ENCODE assay signal across 28 cellular contexts in genomic region chr10:113244750-113245149, GRCh38.
"Had no signal": no experiment of that assay in that cellular context is flagged by ENCODE, and none has a peak within 500 bp of the region (broad histone marks: within the 10 kb centered on the region; RNA-seq: fewer than 3 reads in every experiment).

No MANE protein-coding gene starts in this region.

- H3K36me3 ChIP-seq: neural progenitor cell, neutrophil, pancreas, suprapubic skin, tibial artery, transverse colon, upper lobe of right lung, uterus had no signal

- H3K9ac ChIP-seq: neural progenitor cell had no signal

- H3K4me2 ChIP-seq: neural progenitor cell, smooth muscle cell had no signal

- H3K4me1 Mint-ChIP-seq: stimulated activated effector memory CD8-positive, alpha-beta T cell treated with anti-CD3 and anti-CD28 coated beads, Interleukin-12 subunit alpha, Interleukin-12 subunit beta, amount 100 ng/mL, for 72 hours; stimulated activated naive CD8-positive, alpha-beta T cell treated with anti-CD3 and anti-CD28 coated beads, Interleukin-15, amount 100 ng/mL, for 72 hours had no signal

- H3K4me1 ChIP-seq: pancreas, psoas muscle, suprapubic skin, testis, tibial artery, transverse colon, upper lobe of right lung, uterus had no signal

- H2AFZ ChIP-seq: neural progenitor cell had no signal

- H3K9me3 Mint-ChIP-seq: nephron; stimulated activated effector memory CD8-positive, alpha-beta T cell treated with anti-CD3 and anti-CD28 coated beads, Interleukin-12 subunit alpha, Interleukin-12 subunit beta, amount 100 ng/mL, for 72 hours; stimulated activated naive CD8-positive, alpha-beta T cell treated with anti-CD3 and anti-CD28 coated beads, Interleukin-15, amount 100 ng/mL, for 72 hours; type B pancreatic cell had no signal

- H3K27ac Mint-ChIP-seq: naive thymus-derived CD4-positive, alpha-beta T cell; neural progenitor cell; progenitor cell of endocrine pancreas; stimulated activated effector memory CD8-positive, alpha-beta T cell treated with anti-CD3 and anti-CD28 coated beads, Interleukin-12 subunit alpha, Interleukin-12 subunit beta, amount 100 ng/mL, for 72 hours; stimulated activated naive CD8-positive, alpha-beta T cell treated with anti-CD3 and anti-CD28 coated beads, Interleukin-15, amount 100 ng/mL, for 72 hours; type B pancreatic cell had no signal

- H3K27me3 ChIP-seq: neural progenitor cell, neutrophil, pancreas, suprapubic skin, testis, tibial artery, transverse colon, upper lobe of right lung, uterus had no signal

- H3K4me3 Mint-ChIP-seq: naive thymus-derived CD4-positive, alpha-beta T cell; nephron; neural progenitor cell; stimulated activated effector memory CD8-positive, alpha-beta T cell treated with anti-CD3 and anti-CD28 coated beads, Interleukin-12 subunit alpha, Interleukin-12 subunit beta, amount 100 ng/mL, for 72 hours; stimulated activated naive CD8-positive, alpha-beta T cell treated with anti-CD3 and anti-CD28 coated beads, Interleukin-15, amount 100 ng/mL, for 72 hours; type B pancreatic cell had no signal

- DNase-seq: naive thymus-derived CD4-positive, alpha-beta T cell; nucleus accumbens; pancreas; psoas muscle; right cardiac atrium; stimulated activated CD4-positive, alpha-beta T cell treated with anti-CD3 and anti-CD28 coated beads, Interleukin-15, amount 100 ng/mL, for 24 hours; stimulated activated CD4-positive, alpha-beta T cell treated with anti-CD3 and anti-CD28 coated beads, Interleukin-2, amount 100 ng/mL, for 24 hours; stimulated activated CD4-positive, alpha-beta T cell treated with anti-CD3 and anti-CD28 coated beads, Interleukin-2, amount 100 ng/mL, for 48 hours; stimulated activated CD4-positive, alpha-beta T cell treated with anti-CD3 and anti-CD28 coated beads, Interleukin-4, amount 100 ng/mL, for 24 hours; stimulated activated naive CD4-positive, alpha-beta T cell; stimulated activated naive CD8-positive, alpha-beta T cell treated with anti-CD3 and anti-CD28 coated beads, Interleukin-15, amount 100 ng/mL, for 72 hours; stimulated activated naive CD8-positive, alpha-beta T cell treated with anti-CD3 and anti-CD28 coated beads, Interleukin-15, Interleukin-2, amounts not matched to agents 100 U/mL and 50 U/mL, for 24 hours; substantia nigra; testis; transverse colon; upper lobe of right lung; uterus had no signal

- ATAC-seq: naive thymus-derived CD4-positive, alpha-beta T cell; pancreas; psoas muscle; right cardiac atrium; sciatic nerve; stimulated activated effector memory CD8-positive, alpha-beta T cell treated with anti-CD3 and anti-CD28 coated beads, Interleukin-12 subunit alpha, Interleukin-12 subunit beta, amount 100 ng/mL, for 72 hours; stimulated activated naive CD8-positive, alpha-beta T cell treated with anti-CD3 and anti-CD28 coated beads, Interleukin-15, amount 100 ng/mL, for 72 hours; stimulated activated naive CD8-positive, alpha-beta T cell treated with anti-CD3 and anti-CD28 coated beads, Interleukin-15, Interleukin-2, amounts not matched to agents 100 U/mL and 50 U/mL, for 24 hours; upper lobe of right lung had no signal

- H3K4me3 ChIP-seq: neural progenitor cell, pancreas, psoas muscle, skin epidermis, smooth muscle cell, suprapubic skin, testis, tibial artery, transverse colon, upper lobe of right lung, uterus had no signal

- H3K27ac ChIP-seq: neural progenitor cell, neutrophil, pancreas, psoas muscle, skin epidermis, suprapubic skin, testis, tibial artery, transverse colon, upper lobe of right lung, uterus had no signal

- H3K36me3 Mint-ChIP-seq: naive thymus-derived CD4-positive, alpha-beta T cell; neural progenitor cell; stimulated activated effector memory CD8-positive, alpha-beta T cell treated with anti-CD3 and anti-CD28 coated beads, Interleukin-12 subunit alpha, Interleukin-12 subunit beta, amount 100 ng/mL, for 72 hours; type B pancreatic cell had no signal

- H3K9me3 ChIP-seq: neutrophil, pancreas, psoas muscle, suprapubic skin, testis, tibial artery, transverse colon, upper lobe of right lung, uterus had no signal
